Comparison of ENCODE assay signal across 13 cellular contexts in the genomic region with DNA sequence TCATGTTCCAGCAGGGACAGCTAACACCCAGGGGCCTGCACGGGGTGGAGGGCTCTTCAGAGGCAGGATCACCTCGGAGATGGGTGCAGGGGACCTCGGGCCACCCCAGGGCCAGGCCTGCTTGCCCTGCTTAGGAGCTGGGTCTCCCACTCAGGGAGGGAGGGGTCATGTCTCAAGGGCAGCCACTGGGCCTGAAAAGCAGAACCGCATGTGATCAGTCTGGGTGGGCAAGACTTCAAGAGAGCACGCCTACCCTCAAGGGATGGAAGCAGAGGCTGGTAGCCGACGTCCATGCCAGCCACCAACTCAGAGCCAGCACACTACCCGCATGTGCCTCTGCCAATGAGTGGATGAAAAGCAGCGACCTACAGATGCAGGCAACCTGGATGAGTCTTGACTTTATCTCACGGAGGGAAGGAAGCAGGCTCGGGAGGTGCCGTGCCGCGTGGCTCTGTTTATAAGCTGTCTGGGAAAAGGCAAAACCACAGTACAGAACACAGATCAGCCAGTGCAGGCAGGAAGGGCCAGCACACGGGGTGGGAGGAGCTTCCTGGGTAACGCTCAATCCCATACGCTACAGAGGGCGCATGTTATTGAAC. TPM values are rescaled to one million over a fixed set of nuclear protein-coding genes. Genes with fewer than 3 reads are reported as not detected.
DNase-seq lines count a peak whose midpoint lies in the region; ATAC-seq and TF ChIP-seq lines count a peak whose summit lies in the region.
"Had no signal": no experiment of that assay in that cellular context is flagged by ENCODE, and none has a peak within 500 bp of the region (broad histone marks: within the 10 kb centered on the region; RNA-seq: fewer than 3 reads in every experiment).

No MANE protein-coding gene starts in this region.

- BruUV-seq in OCI-LY7 (replicated peaks; lab: Mats Ljungman, UMichigan): no TSS peak

- H3K4me1 Mint-ChIP-seq in activated naive CD4-positive, alpha-beta T cell treated with anti-CD3 and anti-CD28 coated beads for 36 hours (ENCODE audit: low read depth): peaks cover 5% of the 10 kb centered on the region

- H3K9me3 Mint-ChIP-seq in activated naive CD4-positive, alpha-beta T cell treated with anti-CD3 and anti-CD28 coated beads for 36 hours: no peaks in the 10 kb centered on the region
- H3K9me3 Mint-ChIP-seq: activated CD4-positive, alpha-beta T cell treated with anti-CD3 and anti-CD28 coated beads, Interleukin-2, amount 10 ng/mL, durations not matched to agents 7 days and 5 days; activated T-helper 1 cell treated with anti-CD3 and anti-CD28 coated beads, Interleukin-12 subunit alpha, Interleukin-12 subunit beta, Interleukin-2, Interleukin-4 antibody, amounts not matched to agents 30 ng/mL and 10 ng/mL and 1 ng/mL, durations not matched to agents 14 hours and 24 hours and 36 hours had no signal

- H3K27ac Mint-ChIP-seq in activated naive CD4-positive, alpha-beta T cell treated with anti-CD3 and anti-CD28 coated beads for 36 hours: no peak overlapping the region
- H3K27ac Mint-ChIP-seq: activated CD4-positive, alpha-beta T cell treated with anti-CD3 and anti-CD28 coated beads, Interleukin-2, amount 10 ng/mL, durations not matched to agents 7 days and 5 days; activated T-helper 1 cell treated with anti-CD3 and anti-CD28 coated beads, Interleukin-12 subunit alpha, Interleukin-12 subunit beta, Interleukin-2, Interleukin-4 antibody, amounts not matched to agents 30 ng/mL and 10 ng/mL and 1 ng/mL, durations not matched to agents 14 hours and 24 hours and 36 hours had no signal

- ATAC-seq in sciatic nerve (peak; percentile 21), omental fat pad (ENCODE audit: low FRiP score) (no peak)

- TF ChIP-seq POLR2A in esophagus squamous epithelium (IDR thresholded peaks at IDR 0.05): no peak

- H3K9me3 ChIP-seq in OCI-LY7 (ENCODE audit: low read length): 0 out of 2 replicates have a peak, but pooled peaks cover 1% of the 10 kb centered on the region
- H3K9me3 ChIP-seq in esophagus squamous epithelium: peaks cover 0 to under 1% (median 0%) of the 10 kb centered on the region in 3 donors
- H3K9me3 ChIP-seq: pancreas had no signal

- TF ChIP-seq CTCF in OCI-LY7 (conservative IDR thresholded peaks at IDR 0.05; ENCODE audit: low read length) (no peak), omental fat pad (IDR thresholded peaks at IDR 0.05) (no peak), esophagus squamous epithelium (IDR thresholded peaks at IDR 0.05) (no peak)

- intact Hi-C loops in activated naive CD4-positive, alpha-beta T cell treated with anti-CD3 and anti-CD28 coated beads for 36 hours (cut with micrococcal nuclease): no loop called here
- intact Hi-C loops in OCI-LY7 (cut with micrococcal nuclease; ENCODE audit: unreplicated experiment): no loop called here
- intact Hi-C loops in sciatic nerve (cut with DNase I): no loop called here
- intact Hi-C loops in esophagus squamous epithelium (cut with DNase I): no loop called here

- peak; percentile 27 for DNase-seq in activated naive CD4-positive, alpha-beta T cell treated with anti-CD3 and anti-CD28 coated beads for 36 hours
- no peak for DNase-seq in activated naive CD4-positive, alpha-beta T cell treated with Interleukin-2 at 50 U/mL for 16 hours
- DNase-seq in OCI-LY7 (ENCODE audit: low spot score): peak; percentile 31
- DNase-seq in fibroblast of peridontal ligament (ENCODE audit: extremely low read depth): peak; percentile 46
- DNase-seq in sciatic nerve (ENCODE audit: low spot score): no peak
- no peak for DNase-seq in omental fat pad (ENCODE audit: low spot score)
- DNase-seq in germinal center (ENCODE audit: low spot score): no peak
- DNase-seq in esophagus squamous epithelium (lab: John Stamatoyannopoulos, UW): no peak
- DNase-seq: activated CD4-positive, alpha-beta T cell treated with anti-CD3 and anti-CD28 coated beads, Interleukin-2, amount 10 ng/mL, durations not matched to agents 7 days and 5 days; NCI-H1048 had no signal

- H3K4me3 ChIP-seq in OCI-LY7 (ENCODE audit: low read depth, low read length, poor library complexity, severe bottlenecking): no peak overlapping the region
- H3K4me3 ChIP-seq in esophagus squamous epithelium: no peak overlapping the region
- H3K4me3 ChIP-seq: pancreas had no signal

- H2AFZ ChIP-seq in OCI-LY7 (ENCODE audit: low read length): peak overlapping the region; percentile 5; the same call in 1 of the 2 replicates

- H3K27ac ChIP-seq in OCI-LY7 (ENCODE audit: low read depth, low read length, poor library complexity, severe bottlenecking): no peak overlapping the region
- H3K27ac ChIP-seq in esophagus squamous epithelium: no peak overlapping the region
- H3K27ac ChIP-seq: pancreas had no signal

- H3K9me2 ChIP-seq in OCI-LY7 (ENCODE audit: insufficient read depth, low read length): no peaks in the 10 kb centered on the region

- no peaks in the 10 kb centered on the region for H3K36me3 Mint-ChIP-seq in activated naive CD4-positive, alpha-beta T cell treated with anti-CD3 and anti-CD28 coated beads for 36 hours (ENCODE audit: low read depth)

- no peaks in the 10 kb centered on the region for H4K20me1 ChIP-seq in OCI-LY7 (ENCODE audit: insufficient read depth, low read length)

- CTCF ChIA-PET in activated naive CD4-positive, alpha-beta T cell treated with anti-CD3 and anti-CD28 coated beads for 36 hours (lab: Charles Lee): interaction anchor here (1.3 kb wide), 1 partner anchor 46 kb away, joined by 3 read pairs; no protein-coding TSS in a partner anchor
- CTCF ChIA-PET in OCI-LY7 (lab: Charles Lee; ENCODE audit: unreplicated experiment): interaction anchor here (1.0 kb wide), 1 partner anchor 12 kb away, joined by 3 read pairs; no protein-coding TSS in a partner anchor

- H3K79me2 ChIP-seq in OCI-LY7 (ENCODE audit: insufficient read depth, low read depth, low read length): no peaks in the 10 kb centered on the region

- peaks cover 71% of the 10 kb centered on the region for H3K4me1 ChIP-seq in OCI-LY7 (ENCODE audit: insufficient read depth, low read length, poor library complexity, severe bottlenecking)
- H3K4me1 ChIP-seq in esophagus squamous epithelium: peaks cover 0 to 10% (median 0%) of the 10 kb centered on the region in 3 donors
- H3K4me1 ChIP-seq: pancreas had no signal

- peak overlapping the region; percentile 19 for H3K4me2 ChIP-seq in OCI-LY7 (ENCODE audit: low read length)

- 44 to 61% methylated on average over 12 to 13 of the region's 18 CpGs for WGBS in esophagus squamous epithelium, 2 donors

- POLR2A ChIA-PET in OCI-LY7 (lab: Charles Lee): interaction anchor here (0.7 kb wide), 1 partner anchor 543 kb away, joined by 3 read pairs; a partner anchor contains a TSS

- H3K27me3 Mint-ChIP-seq in activated naive CD4-positive, alpha-beta T cell treated with anti-CD3 and anti-CD28 coated beads for 36 hours (ENCODE audit: low read depth): peaks cover 21% of the 10 kb centered on the region

- peaks cover 0 to 61% (median 0%) of the 10 kb centered on the region in 4 donors for H3K27me3 ChIP-seq in esophagus squamous epithelium

- H3K4me3 Mint-ChIP-seq in activated naive CD4-positive, alpha-beta T cell treated with anti-CD3 and anti-CD28 coated beads for 36 hours: no peak overlapping the region
- H3K4me3 Mint-ChIP-seq: activated CD4-positive, alpha-beta T cell treated with anti-CD3 and anti-CD28 coated beads, Interleukin-2, amount 10 ng/mL, durations not matched to agents 7 days and 5 days; activated T-helper 1 cell treated with anti-CD3 and anti-CD28 coated beads, Interleukin-12 subunit alpha, Interleukin-12 subunit beta, Interleukin-2, Interleukin-4 antibody, amounts not matched to agents 30 ng/mL and 10 ng/mL and 1 ng/mL, durations not matched to agents 14 hours and 24 hours and 36 hours had no signal

- no peaks in the 10 kb centered on the region for H3K36me3 ChIP-seq in OCI-LY7 (ENCODE audit: insufficient read depth, low read length)
- no peaks in the 10 kb centered on the region for H3K36me3 ChIP-seq in esophagus squamous epithelium
- H3K36me3 ChIP-seq: pancreas had no signal

RNA-seq across cellular contexts. Expression of a gene that starts 16.0 kb away (rescaled TPM):
- not detected for total RNA-seq in activated naive CD4-positive, alpha-beta T cell treated with anti-CD3 and anti-CD28 coated beads for 36 hours
- not detected in 2 replicates for total RNA-seq in OCI-LY7 (2014; rRNA removed; shearing (Covaris generic))
- total RNA-seq in OCI-LY7 (2022) (0.23 TPM in 1 of 2 replicates, not detected in the other), sciatic nerve (4.2 TPM), omental fat pad (1 to 10 TPM in 1 of 4 donors, under 1 TPM in 1, not detected in 2; 0.65 to 2.7 TPM), esophagus squamous epithelium (1 to 10 TPM in 1 of 4 donors, under 1 TPM in 3; 0.18 to 4.4 (median 0.26) TPM)
- total RNA-seq: activated CD4-positive, alpha-beta T cell treated with anti-CD3 and anti-CD28 coated beads, Interleukin-2, amount 10 ng/mL, durations not matched to agents 7 days and 5 days; temporal lobe had no signal

RNA-seq across cellular contexts. Expression of a gene that starts 53.2 kb away (rescaled TPM):
- total RNA-seq in activated naive CD4-positive, alpha-beta T cell treated with anti-CD3 and anti-CD28 coated beads for 36 hours: not detected
- total RNA-seq in OCI-LY7 (2014; rRNA removed; shearing (Covaris generic)): not detected in 2 replicates
- not detected in 2 replicates for total RNA-seq in OCI-LY7 (2022)
- 4.1 TPM for total RNA-seq in sciatic nerve
- total RNA-seq in omental fat pad: 1 to 10 TPM in 2 of 4 donors, under 1 TPM in 2; 0.88 to 9.3 (median 1.4) TPM
- total RNA-seq in esophagus squamous epithelium: 10 to 100 TPM in 1 of 4 donors, 1 to 10 TPM in 3; 4.8 to 40.0 (median 9.7) TPM
- total RNA-seq: activated CD4-positive, alpha-beta T cell treated with anti-CD3 and anti-CD28 coated beads, Interleukin-2, amount 10 ng/mL, durations not matched to agents 7 days and 5 days; activated T-helper 1 cell treated with anti-CD3 and anti-CD28 coated beads, Interleukin-12 subunit alpha, Interleukin-12 subunit beta, Interleukin-2, Interleukin-4 antibody, amounts not matched to agents 30 ng/mL and 10 ng/mL and 1 ng/mL, durations not matched to agents 14 hours and 24 hours and 36 hours had no signal

Comparison
In these comparisons a context has a peak if more than half of its experiments do, and no peak if none do; other contexts are left out.
1. DNase-seq: peak in activated naive CD4-positive, alpha-beta T cell treated with anti-CD3 and anti-CD28 coated beads for 36 hours (single experiment), OCI-LY7 (single experiment) and fibroblast of peridontal ligament (single experiment); none in activated naive CD4-positive, alpha-beta T cell treated with Interleukin-2 at 50 U/mL for 16 hours (single experiment), sciatic nerve (single experiment), omental fat pad (single experiment), germinal center (single experiment) and esophagus squamous epithelium (single experiment).